ENCODE assay signal across 25 cellular contexts in genomic region chr20:61303217-61303616, GRCh38. TPM values are rescaled to one million over a fixed set of nuclear protein-coding genes. Genes with fewer than 3 reads are reported as not detected.
"Had no signal": no experiment of that assay in that cellular context is flagged by ENCODE, and none has a peak within 500 bp of the region (broad histone marks: within the 10 kb centered on the region; RNA-seq: fewer than 3 reads in every experiment).

No MANE protein-coding gene starts in this region.

- ATAC-seq: natural killer cell; right lobe of liver; stimulated activated naive B cell treated with anti-CD40 and anti-IgM and Interleukin-4, amounts not matched to agents 10 μg/mL and 1 μg/mL and 100 μg/mL, for 72 hours; stimulated activated naive CD8-positive, alpha-beta T cell treated with anti-CD3 and anti-CD28 coated beads, Interleukin-15, Interleukin-2, amounts not matched to agents 100 U/mL and 50 U/mL, for 24 hours had no signal

- H3K27ac ChIP-seq: left ventricle myocardium inferior, neural progenitor cell, parathyroid adenoma, right atrium auricular region, right lobe of liver, stomach, testis, thyroid gland, transverse colon, upper lobe of left lung, vagina had no signal

- H3K4me1 ChIP-seq: left ventricle myocardium inferior, parathyroid adenoma, right lobe of liver, stomach, testis, thyroid gland, upper lobe of left lung, vagina had no signal

- H3K36me3 ChIP-seq: left ventricle myocardium inferior, neural progenitor cell, right atrium auricular region, right lobe of liver, stomach, thyroid gland, transverse colon, upper lobe of left lung, vagina had no signal

- H3K4me3 ChIP-seq: left ventricle myocardium inferior, lung, neural progenitor cell, right atrium auricular region, right lobe of liver, smooth muscle cell, stomach, testis, thyroid gland, transverse colon, upper lobe of left lung, vagina had no signal

- H3K27me3 ChIP-seq: neural progenitor cell, right atrium auricular region, right lobe of liver, testis, thyroid gland, transverse colon, upper lobe of left lung, vagina had no signal

- DNase-seq: hippocampal formation; immature natural killer cell; left ventricle myocardium inferior; mesendoderm; naive B cell; natural killer cell; nephron progenitor cell; right lobe of liver; stimulated activated CD4-positive, alpha-beta T cell treated with anti-CD3 and anti-CD28 coated beads, Interleukin-12 subunit alpha, Interleukin-12 subunit beta, amount 100 ng/mL, for 4 hours; stimulated activated CD4-positive, alpha-beta T cell treated with anti-CD3 and anti-CD28 coated beads, Interleukin-15, amount 100 ng/mL, for 24 hours; stimulated activated CD4-positive, alpha-beta T cell treated with anti-CD3 and anti-CD28 coated beads, Interleukin-2, amount 100 ng/mL, for 24 hours; stimulated activated CD4-positive, alpha-beta T cell treated with anti-CD3 and anti-CD28 coated beads, Interleukin-4, amount 100 ng/mL, for 1 hour; stimulated activated naive B cell treated with anti-CD40 and anti-IgM and Interleukin-4, amounts not matched to agents 10 μg/mL and 1 μg/mL and 100 μg/mL, for 72 hours; stimulated activated naive CD8-positive, alpha-beta T cell treated with anti-CD3 and anti-CD28 coated beads, Interleukin-15, Interleukin-2, amounts not matched to agents 100 U/mL and 50 U/mL, for 24 hours; stomach; transverse colon; upper lobe of left lung had no signal

- H3K4me2 ChIP-seq: neural progenitor cell, smooth muscle cell had no signal

- H3K9me3 ChIP-seq: left ventricle myocardium inferior, right atrium auricular region, right lobe of liver, stomach, testis, thyroid gland, transverse colon, upper lobe of left lung, vagina had no signal

- H2AFZ ChIP-seq: neural progenitor cell, parathyroid adenoma had no signal

- H3K9ac ChIP-seq: neural progenitor cell, parathyroid adenoma had no signal

RNA-seq across cellular contexts. Expression of gene CDH4, which starts 51.2 kb away (rescaled TPM):
- total RNA-seq: transverse colon had no signal
- polyA plus RNA-seq: immature natural killer cell had no signal
